ENCODE assay signal across 3 cellular contexts in the genomic region with DNA sequence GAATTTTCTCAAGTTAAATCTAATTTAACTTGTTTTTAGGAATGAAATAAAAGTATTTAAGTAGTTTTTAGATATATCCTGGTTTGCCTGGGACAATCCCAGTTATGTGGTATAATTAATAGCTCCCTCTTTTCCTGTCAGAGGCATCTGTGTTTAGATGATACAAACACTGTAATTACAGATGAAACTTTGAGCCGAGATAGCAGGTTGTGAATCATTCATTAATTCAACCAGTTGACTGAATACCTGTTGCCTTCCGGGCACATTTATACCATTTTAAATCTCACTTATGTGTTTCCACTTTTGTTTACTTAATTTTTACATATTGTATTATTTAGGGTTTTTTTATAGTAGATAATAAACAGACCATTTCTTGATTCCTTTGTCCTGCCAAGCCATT.
TF ChIP-seq lines count a peak whose summit lies in the region.

No MANE protein-coding gene starts in this region.

TF ChIP-seq in SK-N-SH, 30 proteins besides CTCF, POLR2A, EP300 and RAD21 (continued from another document):
- TF ChIP-seq, protein P1, sequence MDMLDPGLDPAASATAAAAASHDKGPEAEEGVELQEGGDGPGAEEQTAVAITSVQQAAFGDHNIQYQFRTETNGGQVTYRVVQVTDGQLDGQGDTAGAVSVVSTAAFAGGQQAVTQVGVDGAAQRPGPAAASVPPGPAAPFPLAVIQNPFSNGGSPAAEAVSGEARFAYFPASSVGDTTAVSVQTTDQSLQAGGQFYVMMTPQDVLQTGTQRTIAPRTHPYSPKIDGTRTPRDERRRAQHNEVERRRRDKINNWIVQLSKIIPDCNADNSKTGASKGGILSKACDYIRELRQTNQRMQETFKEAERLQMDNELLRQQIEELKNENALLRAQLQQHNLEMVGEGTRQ (IDR thresholded peaks at IDR 0.05; ENCODE audit: borderline replicate concordance, low read depth, low read length), result no peak
- TF ChIP-seq RCOR1 (IDR thresholded peaks at IDR 0.05; ENCODE audit: low read length) (no peak), POLR2AphosphoS5 (IDR thresholded peaks at IDR 0.05; ENCODE audit: low read depth, low read length) (no peak)
- TF ChIP-seq, protein P2, sequence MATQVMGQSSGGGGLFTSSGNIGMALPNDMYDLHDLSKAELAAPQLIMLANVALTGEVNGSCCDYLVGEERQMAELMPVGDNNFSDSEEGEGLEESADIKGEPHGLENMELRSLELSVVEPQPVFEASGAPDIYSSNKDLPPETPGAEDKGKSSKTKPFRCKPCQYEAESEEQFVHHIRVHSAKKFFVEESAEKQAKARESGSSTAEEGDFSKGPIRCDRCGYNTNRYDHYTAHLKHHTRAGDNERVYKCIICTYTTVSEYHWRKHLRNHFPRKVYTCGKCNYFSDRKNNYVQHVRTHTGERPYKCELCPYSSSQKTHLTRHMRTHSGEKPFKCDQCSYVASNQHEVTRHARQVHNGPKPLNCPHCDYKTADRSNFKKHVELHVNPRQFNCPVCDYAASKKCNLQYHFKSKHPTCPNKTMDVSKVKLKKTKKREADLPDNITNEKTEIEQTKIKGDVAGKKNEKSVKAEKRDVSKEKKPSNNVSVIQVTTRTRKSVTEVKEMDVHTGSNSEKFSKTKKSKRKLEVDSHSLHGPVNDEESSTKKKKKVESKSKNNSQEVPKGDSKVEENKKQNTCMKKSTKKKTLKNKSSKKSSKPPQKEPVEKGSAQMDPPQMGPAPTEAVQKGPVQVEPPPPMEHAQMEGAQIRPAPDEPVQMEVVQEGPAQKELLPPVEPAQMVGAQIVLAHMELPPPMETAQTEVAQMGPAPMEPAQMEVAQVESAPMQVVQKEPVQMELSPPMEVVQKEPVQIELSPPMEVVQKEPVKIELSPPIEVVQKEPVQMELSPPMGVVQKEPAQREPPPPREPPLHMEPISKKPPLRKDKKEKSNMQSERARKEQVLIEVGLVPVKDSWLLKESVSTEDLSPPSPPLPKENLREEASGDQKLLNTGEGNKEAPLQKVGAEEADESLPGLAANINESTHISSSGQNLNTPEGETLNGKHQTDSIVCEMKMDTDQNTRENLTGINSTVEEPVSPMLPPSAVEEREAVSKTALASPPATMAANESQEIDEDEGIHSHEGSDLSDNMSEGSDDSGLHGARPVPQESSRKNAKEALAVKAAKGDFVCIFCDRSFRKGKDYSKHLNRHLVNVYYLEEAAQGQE (IDR thresholded peaks at IDR 0.05; ENCODE audit: low read depth, low read length), result no peak
- TF ChIP-seq, protein P3, sequence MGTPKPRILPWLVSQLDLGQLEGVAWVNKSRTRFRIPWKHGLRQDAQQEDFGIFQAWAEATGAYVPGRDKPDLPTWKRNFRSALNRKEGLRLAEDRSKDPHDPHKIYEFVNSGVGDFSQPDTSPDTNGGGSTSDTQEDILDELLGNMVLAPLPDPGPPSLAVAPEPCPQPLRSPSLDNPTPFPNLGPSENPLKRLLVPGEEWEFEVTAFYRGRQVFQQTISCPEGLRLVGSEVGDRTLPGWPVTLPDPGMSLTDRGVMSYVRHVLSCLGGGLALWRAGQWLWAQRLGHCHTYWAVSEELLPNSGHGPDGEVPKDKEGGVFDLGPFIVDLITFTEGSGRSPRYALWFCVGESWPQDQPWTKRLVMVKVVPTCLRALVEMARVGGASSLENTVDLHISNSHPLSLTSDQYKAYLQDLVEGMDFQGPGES (IDR thresholded peaks at IDR 0.05; ENCODE audit: low read depth, low read length), result no peak

TF ChIP-seq in HEK293, 187 proteins besides CTCF, POLR2A, EP300 and RAD21 (continued from another document):
- TF ChIP-seq ZNF658 (tag by site-specific recombination; IDR thresholded peaks at IDR 0.05), result no peak
- TF ChIP-seq, protein P4, sequence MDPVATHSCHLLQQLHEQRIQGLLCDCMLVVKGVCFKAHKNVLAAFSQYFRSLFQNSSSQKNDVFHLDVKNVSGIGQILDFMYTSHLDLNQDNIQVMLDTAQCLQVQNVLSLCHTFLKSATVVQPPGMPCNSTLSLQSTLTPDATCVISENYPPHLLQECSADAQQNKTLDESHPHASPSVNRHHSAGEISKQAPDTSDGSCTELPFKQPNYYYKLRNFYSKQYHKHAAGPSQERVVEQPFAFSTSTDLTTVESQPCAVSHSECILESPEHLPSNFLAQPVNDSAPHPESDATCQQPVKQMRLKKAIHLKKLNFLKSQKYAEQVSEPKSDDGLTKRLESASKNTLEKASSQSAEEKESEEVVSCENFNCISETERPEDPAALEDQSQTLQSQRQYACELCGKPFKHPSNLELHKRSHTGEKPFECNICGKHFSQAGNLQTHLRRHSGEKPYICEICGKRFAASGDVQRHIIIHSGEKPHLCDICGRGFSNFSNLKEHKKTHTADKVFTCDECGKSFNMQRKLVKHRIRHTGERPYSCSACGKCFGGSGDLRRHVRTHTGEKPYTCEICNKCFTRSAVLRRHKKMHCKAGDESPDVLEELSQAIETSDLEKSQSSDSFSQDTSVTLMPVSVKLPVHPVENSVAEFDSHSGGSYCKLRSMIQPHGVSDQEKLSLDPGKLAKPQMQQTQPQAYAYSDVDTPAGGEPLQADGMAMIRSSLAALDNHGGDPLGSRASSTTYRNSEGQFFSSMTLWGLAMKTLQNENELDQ (tag by site-specific recombination; IDR thresholded peaks at IDR 0.05; ENCODE audit: low read depth), result no peak
TF ChIP-seq in HEK293: peak in this region for 4.

TF ChIP-seq in endothelial cell of umbilical vein, 7 proteins besides CTCF, POLR2A, EP300 and RAD21 (continued from another document):
- TF ChIP-seq EZH2 (IDR thresholded peaks at IDR 0.05; ENCODE audit: borderline replicate concordance, low read depth, low read length, severe bottlenecking), result no peak
- TF ChIP-seq, protein P5, sequence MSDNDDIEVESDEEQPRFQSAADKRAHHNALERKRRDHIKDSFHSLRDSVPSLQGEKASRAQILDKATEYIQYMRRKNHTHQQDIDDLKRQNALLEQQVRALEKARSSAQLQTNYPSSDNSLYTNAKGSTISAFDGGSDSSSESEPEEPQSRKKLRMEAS (IDR thresholded peaks at IDR 0.05; ENCODE audit: insufficient read depth, insufficient read length), result no peak
